In genomic region chr2:38793511-38793910, GRCh38 we compare ENCODE assay signal across 20 cellular contexts. TPM values are rescaled to one million over a fixed set of nuclear protein-coding genes. Genes with fewer than 3 reads are reported as not detected.
DNase-seq lines count a peak whose midpoint lies in the region; ATAC-seq, FAIRE-seq and TF ChIP-seq lines count a peak whose summit lies in the region.
"Had no signal": no experiment of that assay in that cellular context is flagged by ENCODE, and none has a peak within 500 bp of the region (broad histone marks: within the 10 kb centered on the region; RNA-seq: fewer than 3 reads in every experiment).

No MANE protein-coding gene starts in this region.

- H3K9me3 Mint-ChIP-seq in endodermal cell, result no peaks in the 10 kb centered on the region
- H3K9me3 Mint-ChIP-seq: CD4-positive, alpha-beta memory T cell; GM23338 had no signal

- CTCF ChIA-PET in A549 (lab: Yijun Ruan, JAX), result no interaction called here

- ATAC-seq in A549 (no peak), T-helper 17 cell (no peak), right lobe of liver (peak in 3 of 4 donors; percentile 32 to 48 (median 45)), GM18517 (IDR thresholded peaks at IDR 0.05; ENCODE audit: unreplicated experiment) (no peak)
- ATAC-seq: GM23338 had no signal

- H3K4me3 Mint-ChIP-seq in T-helper 17 cell (no peak overlapping the region), endodermal cell (no peak overlapping the region)
- H3K4me3 Mint-ChIP-seq: B cell; CD4-positive, alpha-beta memory T cell; GM23338 had no signal

- POLR2A ChIA-PET in A549 (lab: Yijun Ruan, JAX), result interaction anchor here (1.4 kb wide), 1 partner anchor 42 kb away, joined by 5 read pairs; the partner anchor contains the start of gene SRSF7

- TF ChIP-seq CTCF in A549 (IDR thresholded peaks at IDR 0.05), result no peak
- no peak for TF ChIP-seq CTCF in right lobe of liver (IDR thresholded peaks at IDR 0.05)
- TF ChIP-seq CTCF in osteoblast (IDR thresholded peaks at IDR 0.05; ENCODE audit: extremely low read depth, low read depth, low read length), result no peak
- no peak for TF ChIP-seq CTCF in endodermal cell (conservative IDR thresholded peaks at IDR 0.05)

- no peak overlapping the region for H3K4me2 ChIP-seq in A549
- no peak overlapping the region for H3K4me2 ChIP-seq in osteoblast (ENCODE audit: insufficient read depth, low read length)
- H3K4me2 ChIP-seq: GM23338 had no signal

- H3K9me3 ChIP-seq in A549 (no peaks in the 10 kb centered on the region), T-helper 17 cell (ENCODE audit: control insufficient read depth, low read length, poor library complexity, severe bottlenecking) (no peaks in the 10 kb centered on the region), right lobe of liver (no peaks in the 10 kb centered on the region), osteoblast (ENCODE audit: low read depth, low read length) (no peaks in the 10 kb centered on the region), endodermal cell (ENCODE audit: control insufficient read depth, low read length) (no peaks in the 10 kb centered on the region)

- H3K27me3 Mint-ChIP-seq in T-helper 17 cell (no peaks in the 10 kb centered on the region), endodermal cell (ENCODE audit: insufficient read depth) (no peaks in the 10 kb centered on the region)
- H3K27me3 Mint-ChIP-seq: B cell; CD4-positive, alpha-beta memory T cell had no signal

- H3K27ac Mint-ChIP-seq in T-helper 17 cell, result peak overlapping the region; percentile 9
- no peak overlapping the region for H3K27ac Mint-ChIP-seq in endodermal cell
- H3K27ac Mint-ChIP-seq: B cell; CD4-positive, alpha-beta memory T cell; GM23338 had no signal

- no peak for TF ChIP-seq POLR2A in A549 (IDR thresholded peaks at IDR 0.05; ENCODE audit: low read length)
- no peak for TF ChIP-seq POLR2A in right lobe of liver (IDR thresholded peaks at IDR 0.05)

- no peaks in the 10 kb centered on the region for H3K36me3 ChIP-seq in right lobe of liver
- peaks cover 4% of the 10 kb centered on the region for H3K36me3 ChIP-seq in osteoblast (ENCODE audit: insufficient read depth, low read length)
- H3K36me3 ChIP-seq in endodermal cell (ENCODE audit: control insufficient read depth, insufficient read depth, low read length), result peaks cover 14% of the 10 kb centered on the region

- H2AFZ ChIP-seq in osteoblast (ENCODE audit: low read length), result no peak overlapping the region
- H2AFZ ChIP-seq: GM23338 had no signal

- WGBS in A549 (ENCODE audit: missing lambda C conversion rate), result 96% methylated on average over 5 of the region's 5 CpGs
- 31% methylated on average over 5 of the region's 5 CpGs for WGBS in right lobe of liver (ENCODE audit: insufficient coverage, low coverage, low lambda C conversion rate, missing lambda C conversion rate)
- 96% methylated on average over 5 of the region's 5 CpGs; no CpG with 5 or more reads in 1 of the 2 experiments for WGBS in endodermal cell (ENCODE audit: insufficient coverage in 1 of 2, insufficient read length in 1 of 2), 2 experiments

- H3K4me3 ChIP-seq in A549 (no peak overlapping the region), right lobe of liver (no peak overlapping the region), osteoblast (ENCODE audit: insufficient read depth, low read length) (no peak overlapping the region), endodermal cell (ENCODE audit: low read length) (no peak overlapping the region)
- H3K4me3 ChIP-seq: GM23338 had no signal

- no peaks in the 10 kb centered on the region for H3K27me3 ChIP-seq in right lobe of liver
- no peaks in the 10 kb centered on the region for H3K27me3 ChIP-seq in osteoblast (ENCODE audit: insufficient read depth, low read length)
- no peaks in the 10 kb centered on the region for H3K27me3 ChIP-seq in endodermal cell (ENCODE audit: control insufficient read depth, insufficient read depth, low read length, poor library complexity, severe bottlenecking)

- FAIRE-seq in A549 (lab: Jason Lieb, UNC), result no peak
- FAIRE-seq: G401.6, GM12891 had no signal

- H3K9ac ChIP-seq in endodermal cell (ENCODE audit: extremely low read depth, low read length, poor library complexity, severe bottlenecking), result no peak overlapping the region

- H3K27ac ChIP-seq in A549 (no peak overlapping the region), right lobe of liver (peak overlapping the region; percentile 20 to 95 (median 89)), osteoblast (ENCODE audit: low read depth, low read length) (no peak overlapping the region), endodermal cell (ENCODE audit: low read depth, low read length) (no peak overlapping the region)
- H3K27ac ChIP-seq: C4-2B had no signal

- no peaks in the 10 kb centered on the region for H3K4me1 Mint-ChIP-seq in T-helper 17 cell
- H3K4me1 Mint-ChIP-seq in endodermal cell, result no peaks in the 10 kb centered on the region
- H3K4me1 Mint-ChIP-seq: B cell; CD4-positive, alpha-beta memory T cell; GM23338 had no signal

- H3K4me1 ChIP-seq in A549 (peaks cover 28% of the 10 kb centered on the region), right lobe of liver (peaks cover 0 to 34% (median 14%) of the 10 kb centered on the region in 4 donors), osteoblast (ENCODE audit: insufficient read depth, low read length) (no peaks in the 10 kb centered on the region), endodermal cell (ENCODE audit: control insufficient read depth, insufficient read depth, low read length) (peaks cover 4% of the 10 kb centered on the region)

- DNase-seq in A549 (ENCODE audit: low read depth in 1 of 2, low spot score in 1 of 2) (no peak), T-helper 17 cell (no peak), right lobe of liver (no peak), osteoblast (ENCODE audit: insufficient read length, low spot score, missing footprints) (peak; percentile 9), foreskin melanocyte (no peak), KG1 (lab: John Stamatoyannopoulos, UW) (no peak), endodermal cell (no peak)
- DNase-seq: 8988T; ACHN; CD4-positive, alpha-beta memory T cell; DMS153; DMS79 treated with DMSO at 0.1 percent for 48 hours; EL; H7 had no signal

- intact Hi-C loops in right lobe of liver (cut with DNase I), result no loop called here

- H4K20me1 ChIP-seq in osteoblast (ENCODE audit: insufficient read depth, low read length), result no peaks in the 10 kb centered on the region

- TF ChIP-seq EP300 in A549 (IDR thresholded peaks at IDR 0.05), result no peak

- H3K36me3 Mint-ChIP-seq in T-helper 17 cell (ENCODE audit: low read depth) (no peaks in the 10 kb centered on the region), endodermal cell (ENCODE audit: low read depth) (peaks cover 6% of the 10 kb centered on the region)

- H3K79me2 ChIP-seq in osteoblast (ENCODE audit: insufficient read depth, low read length), result no peaks in the 10 kb centered on the region

- TF ChIP-seq RAD21 in A549 (conservative IDR thresholded peaks at IDR 0.05 in 1 of 2, IDR thresholded peaks at IDR 0.05 in 1 of 2), result no peak

TF ChIP-seq in A549, 52 proteins besides CTCF, POLR2A, EP300 and RAD21:
- TF ChIP-seq ELK1 (IDR thresholded peaks at IDR 0.05; ENCODE audit: low read depth, low read length) (no peak), MAFK (IDR thresholded peaks at IDR 0.05; ENCODE audit: partially characterized antibody) (peak; percentile 47)

RNA-seq across cellular contexts. Expression of gene GEMIN6, which starts 15.5 kb away (rescaled TPM):
- polyA plus RNA-seq in A549 (2011; rRNA removed) (46.7 and 51.2 TPM in 2 replicates), A549 (2017; fragmentation: RNase III; extraction: RNeasy Plus Mini Kit Qiagen cat#74134 plus additional on column Dnase treatment) (53.2 to 59.0 TPM (median 53.5 TPM) in 3 replicates)
- 19.8 and 22.5 TPM in 2 replicates for polyA plus RNA-seq in A549 (2012; cell fraction: cytosol; rRNA removed)
- polyA plus RNA-seq in A549 (2012; cell fraction: nucleus; rRNA removed), result 4.4 and 8.1 TPM in 2 replicates
- polyA minus RNA-seq in A549 (2011; rRNA and poly(A)+ RNA removed), result 8.5 and 12.0 TPM in 2 replicates
- total RNA-seq in T-helper 17 cell (1 to 10 TPM; 3.2 to 4.3 TPM), right lobe of liver (10 to 100 TPM in 1 of 6 experiments, 1 to 10 TPM in 5; 5.8 to 10.5 (median 7.3) TPM), osteoblast (4.3 and 5.3 TPM in 2 replicates), endodermal cell (10 to 100 TPM; 15.7 to 17.8 TPM)
- 14.4 TPM for polyA plus RNA-seq in endodermal cell (2013, experiment 1 of 2)
- 12.4 TPM for polyA plus RNA-seq in endodermal cell (2013, experiment 2 of 2)

RNA-seq across cellular contexts. Expression of gene SRSF7, which starts 42.4 kb away (rescaled TPM):
- polyA plus RNA-seq in A549 (2011; rRNA removed) (356 and 544 TPM in 2 replicates), A549 (2017; fragmentation: RNase III; extraction: RNeasy Plus Mini Kit Qiagen cat#74134 plus additional on column Dnase treatment) (355 to 422 TPM (median 397 TPM) in 3 replicates)
- polyA plus RNA-seq in A549 (2012; cell fraction: cytosol; rRNA removed), result 225 and 298 TPM in 2 replicates
- 157 and 250 TPM in 2 replicates for polyA plus RNA-seq in A549 (2012; cell fraction: nucleus; rRNA removed)
- 287 and 351 TPM in 2 replicates for polyA minus RNA-seq in A549 (2011; rRNA and poly(A)+ RNA removed)
- total RNA-seq in T-helper 17 cell (100 to 1,000 TPM; 558 to 772 TPM), right lobe of liver (10 to 100 TPM; 33.5 to 57.4 (median 44.4) TPM), osteoblast (46.3 and 48.1 TPM in 2 replicates), endodermal cell (100 to 1,000 TPM; 306 to 332 TPM)
- polyA plus RNA-seq in endodermal cell (2013, experiment 1 of 2), result 316 TPM
- 312 TPM for polyA plus RNA-seq in endodermal cell (2013, experiment 2 of 2)

Comparison
In these comparisons a context has a peak if more than half of its experiments do, and no peak if none do; other contexts are left out.
1. ATAC-seq: peak in right lobe of liver (3 of 4); none in A549 (0 of 2), T-helper 17 cell (single experiment) and GM18517 (single experiment).
2. H3K27ac ChIP-seq: peak in right lobe of liver (3 of 3); none in A549 (0 of 2), osteoblast (single experiment) and endodermal cell (single experiment).